Comparison of ENCODE assay signal across 1 cellular context in the genomic region with DNA sequence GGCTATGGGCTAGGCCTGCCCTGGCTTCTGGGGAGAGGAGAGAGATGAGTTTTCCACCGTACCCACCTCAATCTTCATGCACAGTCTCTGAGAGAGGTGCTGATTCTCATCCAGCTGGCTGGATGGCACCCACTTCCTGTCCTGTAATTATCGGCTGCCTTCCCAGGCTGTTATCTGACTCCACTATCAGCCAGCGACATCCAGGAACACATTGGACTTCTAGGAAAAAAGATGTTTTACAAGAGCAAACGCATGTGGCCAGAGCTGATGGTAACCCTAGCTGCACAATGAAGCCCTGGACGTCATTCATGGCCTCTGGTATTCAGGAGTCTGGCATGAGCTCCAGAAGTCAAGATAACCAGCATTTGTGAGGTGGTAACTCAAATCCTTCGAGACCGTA.
TF ChIP-seq lines count a peak whose summit lies in the region.

No MANE protein-coding gene starts in this region.

TF ChIP-seq in K562, 482 proteins besides CTCF, POLR2A, EP300 and RAD21 (continued from another document and continues in another):
- no peak for TF ChIP-seq ZNF445 (CRISPR knock-in tag; IDR thresholded peaks at IDR 0.05; ENCODE audit: low read depth)
- TF ChIP-seq DIDO1 (tag; IDR thresholded peaks at IDR 0.05; ENCODE audit: low read depth) = no peak; the same call in 1 of the 2 replicates
- TF ChIP-seq GTF2F1 (IDR thresholded peaks at IDR 0.05; ENCODE audit: low read depth, low read length) = no peak
- no peak for TF ChIP-seq RBM22 (IDR thresholded peaks at IDR 0.05; ENCODE audit: low read depth, low read length, poor library complexity, severe bottlenecking)
- no peak for TF ChIP-seq TEAD1 (CRISPR knock-in tag; IDR thresholded peaks at IDR 0.05)
- TF ChIP-seq PURB (CRISPR knock-in tag; IDR thresholded peaks at IDR 0.05; ENCODE audit: low read depth) = no peak
- TF ChIP-seq ZNF644 (tag; IDR thresholded peaks at IDR 0.05; ENCODE audit: low read depth) = no peak
- no peak for TF ChIP-seq PTBP1 (IDR thresholded peaks at IDR 0.05; ENCODE audit: low read depth, low read length)
- 0 out of 2 replicates have a peak, but pooled peaks have one; percentile 19 for TF ChIP-seq ZEB2 (IDR thresholded peaks at IDR 0.05)
- no peak for TF ChIP-seq MAZ (CRISPR knock-in tag; conservative IDR thresholded peaks at IDR 0.05 in 1 of 2, IDR thresholded peaks at IDR 0.05 in 1 of 2)
- no peak for TF ChIP-seq MAX (CRISPR knock-in tag; IDR thresholded peaks at IDR 0.05)
- TF ChIP-seq, protein P1, sequence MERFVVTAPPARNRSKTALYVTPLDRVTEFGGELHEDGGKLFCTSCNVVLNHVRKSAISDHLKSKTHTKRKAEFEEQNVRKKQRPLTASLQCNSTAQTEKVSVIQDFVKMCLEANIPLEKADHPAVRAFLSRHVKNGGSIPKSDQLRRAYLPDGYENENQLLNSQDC (CRISPR knock-in tag; IDR thresholded peaks at IDR 0.05) = no peak
- TF ChIP-seq MIER1 (IDR thresholded peaks at IDR 0.05; ENCODE audit: low read depth) = no peak
- no peak for TF ChIP-seq PYGO2 (tag; IDR thresholded peaks at IDR 0.05)
- TF ChIP-seq RFX1 (IDR thresholded peaks at IDR 0.05) = peak; percentile 47
- TF ChIP-seq HDAC1 (IDR thresholded peaks at IDR 0.05) = no peak
- no peak for TF ChIP-seq SUPT5H (IDR thresholded peaks at IDR 0.05)
- no peak for TF ChIP-seq NR1H2 (CRISPR knock-in tag; IDR thresholded peaks at IDR 0.05)
- TF ChIP-seq HNRNPUL1 (IDR thresholded peaks at IDR 0.05; ENCODE audit: low read length) = no peak
- TF ChIP-seq, protein P2, sequence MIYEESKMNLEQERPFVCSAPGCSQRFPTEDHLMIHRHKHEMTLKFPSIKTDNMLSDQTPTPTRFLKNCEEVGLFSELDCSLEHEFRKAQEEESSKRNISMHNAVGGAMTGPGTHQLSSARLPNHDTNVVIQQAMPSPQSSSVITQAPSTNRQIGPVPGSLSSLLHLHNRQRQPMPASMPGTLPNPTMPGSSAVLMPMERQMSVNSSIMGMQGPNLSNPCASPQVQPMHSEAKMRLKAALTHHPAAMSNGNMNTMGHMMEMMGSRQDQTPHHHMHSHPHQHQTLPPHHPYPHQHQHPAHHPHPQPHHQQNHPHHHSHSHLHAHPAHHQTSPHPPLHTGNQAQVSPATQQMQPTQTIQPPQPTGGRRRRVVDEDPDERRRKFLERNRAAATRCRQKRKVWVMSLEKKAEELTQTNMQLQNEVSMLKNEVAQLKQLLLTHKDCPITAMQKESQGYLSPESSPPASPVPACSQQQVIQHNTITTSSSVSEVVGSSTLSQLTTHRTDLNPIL (CRISPR knock-in tag; IDR thresholded peaks at IDR 0.05) = no peak
- TF ChIP-seq ETV1 (tag; conservative IDR thresholded peaks at IDR 0.05; ENCODE audit: low read depth) = no peak
- no peak for TF ChIP-seq ZFP1 (CRISPR knock-in tag; IDR thresholded peaks at IDR 0.05)
- peak; percentile 84 for TF ChIP-seq L3MBTL2 (IDR thresholded peaks at IDR 0.05)
- TF ChIP-seq SAFB (IDR thresholded peaks at IDR 0.05; ENCODE audit: borderline replicate concordance, low read depth, low read length) = no peak
- TF ChIP-seq, protein P3, sequence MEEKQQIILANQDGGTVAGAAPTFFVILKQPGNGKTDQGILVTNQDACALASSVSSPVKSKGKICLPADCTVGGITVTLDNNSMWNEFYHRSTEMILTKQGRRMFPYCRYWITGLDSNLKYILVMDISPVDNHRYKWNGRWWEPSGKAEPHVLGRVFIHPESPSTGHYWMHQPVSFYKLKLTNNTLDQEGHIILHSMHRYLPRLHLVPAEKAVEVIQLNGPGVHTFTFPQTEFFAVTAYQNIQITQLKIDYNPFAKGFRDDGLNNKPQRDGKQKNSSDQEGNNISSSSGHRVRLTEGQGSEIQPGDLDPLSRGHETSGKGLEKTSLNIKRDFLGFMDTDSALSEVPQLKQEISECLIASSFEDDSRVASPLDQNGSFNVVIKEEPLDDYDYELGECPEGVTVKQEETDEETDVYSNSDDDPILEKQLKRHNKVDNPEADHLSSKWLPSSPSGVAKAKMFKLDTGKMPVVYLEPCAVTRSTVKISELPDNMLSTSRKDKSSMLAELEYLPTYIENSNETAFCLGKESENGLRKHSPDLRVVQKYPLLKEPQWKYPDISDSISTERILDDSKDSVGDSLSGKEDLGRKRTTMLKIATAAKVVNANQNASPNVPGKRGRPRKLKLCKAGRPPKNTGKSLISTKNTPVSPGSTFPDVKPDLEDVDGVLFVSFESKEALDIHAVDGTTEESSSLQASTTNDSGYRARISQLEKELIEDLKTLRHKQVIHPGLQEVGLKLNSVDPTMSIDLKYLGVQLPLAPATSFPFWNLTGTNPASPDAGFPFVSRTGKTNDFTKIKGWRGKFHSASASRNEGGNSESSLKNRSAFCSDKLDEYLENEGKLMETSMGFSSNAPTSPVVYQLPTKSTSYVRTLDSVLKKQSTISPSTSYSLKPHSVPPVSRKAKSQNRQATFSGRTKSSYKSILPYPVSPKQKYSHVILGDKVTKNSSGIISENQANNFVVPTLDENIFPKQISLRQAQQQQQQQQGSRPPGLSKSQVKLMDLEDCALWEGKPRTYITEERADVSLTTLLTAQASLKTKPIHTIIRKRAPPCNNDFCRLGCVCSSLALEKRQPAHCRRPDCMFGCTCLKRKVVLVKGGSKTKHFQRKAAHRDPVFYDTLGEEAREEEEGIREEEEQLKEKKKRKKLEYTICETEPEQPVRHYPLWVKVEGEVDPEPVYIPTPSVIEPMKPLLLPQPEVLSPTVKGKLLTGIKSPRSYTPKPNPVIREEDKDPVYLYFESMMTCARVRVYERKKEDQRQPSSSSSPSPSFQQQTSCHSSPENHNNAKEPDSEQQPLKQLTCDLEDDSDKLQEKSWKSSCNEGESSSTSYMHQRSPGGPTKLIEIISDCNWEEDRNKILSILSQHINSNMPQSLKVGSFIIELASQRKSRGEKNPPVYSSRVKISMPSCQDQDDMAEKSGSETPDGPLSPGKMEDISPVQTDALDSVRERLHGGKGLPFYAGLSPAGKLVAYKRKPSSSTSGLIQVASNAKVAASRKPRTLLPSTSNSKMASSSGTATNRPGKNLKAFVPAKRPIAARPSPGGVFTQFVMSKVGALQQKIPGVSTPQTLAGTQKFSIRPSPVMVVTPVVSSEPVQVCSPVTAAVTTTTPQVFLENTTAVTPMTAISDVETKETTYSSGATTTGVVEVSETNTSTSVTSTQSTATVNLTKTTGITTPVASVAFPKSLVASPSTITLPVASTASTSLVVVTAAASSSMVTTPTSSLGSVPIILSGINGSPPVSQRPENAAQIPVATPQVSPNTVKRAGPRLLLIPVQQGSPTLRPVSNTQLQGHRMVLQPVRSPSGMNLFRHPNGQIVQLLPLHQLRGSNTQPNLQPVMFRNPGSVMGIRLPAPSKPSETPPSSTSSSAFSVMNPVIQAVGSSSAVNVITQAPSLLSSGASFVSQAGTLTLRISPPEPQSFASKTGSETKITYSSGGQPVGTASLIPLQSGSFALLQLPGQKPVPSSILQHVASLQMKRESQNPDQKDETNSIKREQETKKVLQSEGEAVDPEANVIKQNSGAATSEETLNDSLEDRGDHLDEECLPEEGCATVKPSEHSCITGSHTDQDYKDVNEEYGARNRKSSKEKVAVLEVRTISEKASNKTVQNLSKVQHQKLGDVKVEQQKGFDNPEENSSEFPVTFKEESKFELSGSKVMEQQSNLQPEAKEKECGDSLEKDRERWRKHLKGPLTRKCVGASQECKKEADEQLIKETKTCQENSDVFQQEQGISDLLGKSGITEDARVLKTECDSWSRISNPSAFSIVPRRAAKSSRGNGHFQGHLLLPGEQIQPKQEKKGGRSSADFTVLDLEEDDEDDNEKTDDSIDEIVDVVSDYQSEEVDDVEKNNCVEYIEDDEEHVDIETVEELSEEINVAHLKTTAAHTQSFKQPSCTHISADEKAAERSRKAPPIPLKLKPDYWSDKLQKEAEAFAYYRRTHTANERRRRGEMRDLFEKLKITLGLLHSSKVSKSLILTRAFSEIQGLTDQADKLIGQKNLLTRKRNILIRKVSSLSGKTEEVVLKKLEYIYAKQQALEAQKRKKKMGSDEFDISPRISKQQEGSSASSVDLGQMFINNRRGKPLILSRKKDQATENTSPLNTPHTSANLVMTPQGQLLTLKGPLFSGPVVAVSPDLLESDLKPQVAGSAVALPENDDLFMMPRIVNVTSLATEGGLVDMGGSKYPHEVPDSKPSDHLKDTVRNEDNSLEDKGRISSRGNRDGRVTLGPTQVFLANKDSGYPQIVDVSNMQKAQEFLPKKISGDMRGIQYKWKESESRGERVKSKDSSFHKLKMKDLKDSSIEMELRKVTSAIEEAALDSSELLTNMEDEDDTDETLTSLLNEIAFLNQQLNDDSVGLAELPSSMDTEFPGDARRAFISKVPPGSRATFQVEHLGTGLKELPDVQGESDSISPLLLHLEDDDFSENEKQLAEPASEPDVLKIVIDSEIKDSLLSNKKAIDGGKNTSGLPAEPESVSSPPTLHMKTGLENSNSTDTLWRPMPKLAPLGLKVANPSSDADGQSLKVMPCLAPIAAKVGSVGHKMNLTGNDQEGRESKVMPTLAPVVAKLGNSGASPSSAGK (IDR thresholded peaks at IDR 0.05) = peak; percentile 66
- TF ChIP-seq SMARCC2 (IDR thresholded peaks at IDR 0.05; ENCODE audit: low read depth) = no peak
- TF ChIP-seq GTF3C2 (IDR thresholded peaks at IDR 0.05; ENCODE audit: borderline replicate concordance, extremely low read depth, insufficient read length) = no peak
- TF ChIP-seq SPI1 (IDR thresholded peaks at IDR 0.05; ENCODE audit: borderline replicate concordance, low read depth, low read length) = peak; percentile 49; the same call in 1 of the 2 replicates
- no peak for TF ChIP-seq HDAC3 (IDR thresholded peaks at IDR 0.05; ENCODE audit: borderline replicate concordance, partially characterized antibody)
- TF ChIP-seq ZNF780A (CRISPR knock-in tag; IDR thresholded peaks at IDR 0.05) = no peak
- TF ChIP-seq CEBPB (tag; IDR thresholded peaks at IDR 0.05) = no peak
- TF ChIP-seq LEF1 (IDR thresholded peaks at IDR 0.05) = no peak
- TF ChIP-seq OTX1 (CRISPR knock-in tag; IDR thresholded peaks at IDR 0.05) = no peak
- TF ChIP-seq ZNF592 (IDR thresholded peaks at IDR 0.05) = 0 out of 2 replicates have a peak, but pooled peaks have one; percentile 41
- 0 out of 2 replicates have a peak, but pooled peaks have one; percentile 37 for TF ChIP-seq ETV5 (CRISPR knock-in tag; IDR thresholded peaks at IDR 0.05; ENCODE audit: low read depth)
- no peak for TF ChIP-seq HLTF (IDR thresholded peaks at IDR 0.05)
- no peak for TF ChIP-seq HMG20A (CRISPR knock-in tag; conservative IDR thresholded peaks at IDR 0.05)
- no peak for TF ChIP-seq DLX4 (CRISPR knock-in tag; IDR thresholded peaks at IDR 0.05)
- no peak for TF ChIP-seq MCM2 (IDR thresholded peaks at IDR 0.05; ENCODE audit: low read depth)
- TF ChIP-seq ZNF76 (CRISPR knock-in tag; IDR thresholded peaks at IDR 0.05; ENCODE audit: borderline replicate concordance) = no peak
- TF ChIP-seq SNRNP70 (optimal IDR thresholded peaks at IDR 0.05; ENCODE audit: low read depth, low read length) = no peak
- no peak for TF ChIP-seq BRF1 (IDR thresholded peaks at IDR 0.05; ENCODE audit: borderline replicate concordance, extremely low read depth, insufficient read length)
- TF ChIP-seq DMBX1 (CRISPR knock-in tag; IDR thresholded peaks at IDR 0.05; ENCODE audit: borderline replicate concordance) = 0 out of 2 replicates have a peak, but pooled peaks have one; percentile 41
- no peak for TF ChIP-seq POLR3G (IDR thresholded peaks at IDR 0.05; ENCODE audit: extremely low read depth, insufficient read length, insufficient replicate concordance)
